In genomic region chr9:133782157-133783130, GRCh38 we compare ENCODE assay signal across 8 cellular contexts. TPM values are rescaled to one million over a fixed set of nuclear protein-coding genes. Genes with fewer than 3 reads are reported as not detected.
A peak's percentile ranks its signal among the peaks of the same experiment; 100 is the strongest.
DNase-seq lines count a peak whose midpoint lies in the region; ATAC-seq and TF ChIP-seq lines count a peak whose summit lies in the region.

No MANE protein-coding gene starts in this region.

- peak; percentile 65 to 89 (median 81) for TF ChIP-seq CTCF in heart left ventricle (IDR thresholded peaks at IDR 0.05)

- H3K27ac ChIP-seq in heart left ventricle = no peak overlapping the region

- H3K36me3 Mint-ChIP-seq in activated naive CD8-positive, alpha-beta T cell treated with anti-CD3 and anti-CD28 coated beads, Interleukin-2, amount 10 ng/mL, durations not matched to agents 7 days and 5 days = no peaks in the 10 kb centered on the region

- POLR2A ChIA-PET in activated naive CD8-positive, alpha-beta T cell treated with anti-CD3 and anti-CD28 coated beads, Interleukin-2, amount 10 ng/mL, durations not matched to agents 7 days and 5 days (lab: Charles Lee) = interaction anchor here (3.0 kb wide), 1 partner anchor 212 kb away, joined by 12 read pairs; no protein-coding TSS in a partner anchor

- H3K4me1 ChIP-seq in heart left ventricle = peaks cover 0 to 17% (median 0%) of the 10 kb centered on the region in 12 donors

- intact Hi-C loops in heart left ventricle (cut with DNase I) = loop anchor here in 5 of 10 donors (1.0 to 10.0 kb wide), 4 partner anchors 212 to 322 kb away; no protein-coding TSS in a partner anchor

- no peak overlapping the region for H3K4me3 Mint-ChIP-seq in activated naive CD8-positive, alpha-beta T cell treated with anti-CD3 and anti-CD28 coated beads, Interleukin-2, amount 10 ng/mL, durations not matched to agents 7 days and 5 days

- H3K27me3 ChIP-seq in heart left ventricle = no peaks in the 10 kb centered on the region

- H3K27me3 Mint-ChIP-seq in activated naive CD8-positive, alpha-beta T cell treated with anti-CD3 and anti-CD28 coated beads, Interleukin-2, amount 10 ng/mL, durations not matched to agents 7 days and 5 days = no peaks in the 10 kb centered on the region

- no peaks in the 10 kb centered on the region for H3K9me3 Mint-ChIP-seq in activated naive CD8-positive, alpha-beta T cell treated with anti-CD3 and anti-CD28 coated beads, Interleukin-2, amount 10 ng/mL, durations not matched to agents 7 days and 5 days

- no peaks in the 10 kb centered on the region for H3K9me3 ChIP-seq in heart left ventricle

- peaks cover 0 to 18% (median 0%) of the 10 kb centered on the region in 9 donors for H3K36me3 ChIP-seq in heart left ventricle

- DNase-seq in COLO829 (ENCODE audit: low spot score) = peak; percentile 75
- peak; percentile 92 for DNase-seq in HuH-7.5 (ENCODE audit: low spot score)
- peak; percentile 71 for DNase-seq in activated naive CD8-positive, alpha-beta T cell treated with anti-CD3 and anti-CD28 coated beads, Interleukin-2, amount 10 ng/mL, durations not matched to agents 7 days and 5 days
- DNase-seq in heart left ventricle = peak; percentile 65 to 78 (median 74)
- DNase-seq in renal cortical epithelial cell (ENCODE audit: low read depth) = peak; percentile 49

- peaks cover 11% of the 10 kb centered on the region for H3K4me1 Mint-ChIP-seq in activated naive CD8-positive, alpha-beta T cell treated with anti-CD3 and anti-CD28 coated beads, Interleukin-2, amount 10 ng/mL, durations not matched to agents 7 days and 5 days

- H3K27ac Mint-ChIP-seq in activated naive CD8-positive, alpha-beta T cell treated with anti-CD3 and anti-CD28 coated beads, Interleukin-2, amount 10 ng/mL, durations not matched to agents 7 days and 5 days = no peak overlapping the region

- 45 to 60% (median 54%) methylated on average over 14 to 16 of the region's 16 CpGs for WGBS in heart left ventricle, 4 donors

- no peak overlapping the region for H3K4me3 ChIP-seq in heart left ventricle

- TF ChIP-seq POLR2A in heart left ventricle (IDR thresholded peaks at IDR 0.05) = no peak

- peak; percentile 88 for ATAC-seq in SK-N-SH treated with all-trans-retinoic acid at 6 μM for 48 hours
- peak; percentile 46 for ATAC-seq in activated naive CD8-positive, alpha-beta T cell treated with anti-CD3 and anti-CD28 coated beads, Interleukin-2, amount 10 ng/mL, durations not matched to agents 7 days and 5 days (ENCODE audit: low read depth)
- ATAC-seq in heart left ventricle = peak in 3 of 4 donors; percentile 6 to 69 (median 64)
- ATAC-seq in GM18517 (IDR thresholded peaks at IDR 0.05; ENCODE audit: unreplicated experiment) = no peak
- no peak for ATAC-seq in GM19351 (IDR thresholded peaks at IDR 0.05; ENCODE audit: unreplicated experiment)

TF ChIP-seq in SK-N-SH treated with all-trans-retinoic acid at 6 μM for 48 hours, 23 proteins besides CTCF, POLR2A, EP300 and RAD21:
- TF ChIP-seq TSHZ2 (CRISPR knock-in tag; IDR thresholded peaks at IDR 0.05) = no peak
TF ChIP-seq in SK-N-SH treated with all-trans-retinoic acid at 6 μM for 48 hours: peak in this region for 0.

RNA-seq across cellular contexts. Expression of gene SARDH, which starts 44.3 kb away (rescaled TPM):
- total RNA-seq in activated naive CD8-positive, alpha-beta T cell treated with anti-CD3 and anti-CD28 coated beads, Interleukin-2, amount 10 ng/mL, durations not matched to agents 7 days and 5 days = 1 to 10 TPM; 1.6 to 2.3 TPM
- total RNA-seq in heart left ventricle = 1 to 10 TPM in 2 of 9 donors, under 1 TPM in 7; 0.23 to 1.7 (median 0.70) TPM
- polyA plus RNA-seq in heart left ventricle = under 1 TPM; 0.19 to 0.29 TPM
- 2.1 and 5.4 TPM in 2 replicates for total RNA-seq in renal cortical epithelial cell

Comparison
In these comparisons a context has a peak if more than half of its experiments do, and no peak if none do; other contexts are left out.
1. ATAC-seq: peak in SK-N-SH treated with all-trans-retinoic acid at 6 μM for 48 hours (single experiment), activated naive CD8-positive, alpha-beta T cell treated with anti-CD3 and anti-CD28 coated beads, Interleukin-2, amount 10 ng/mL, durations not matched to agents 7 days and 5 days (single experiment) and heart left ventricle (3 of 4); none in GM18517 (single experiment) and GM19351 (single experiment).
2. Peak in every context shown above with its lines, with median percentiles within 50 percentile points of each other: DNase-seq.